In the genomic region with DNA sequence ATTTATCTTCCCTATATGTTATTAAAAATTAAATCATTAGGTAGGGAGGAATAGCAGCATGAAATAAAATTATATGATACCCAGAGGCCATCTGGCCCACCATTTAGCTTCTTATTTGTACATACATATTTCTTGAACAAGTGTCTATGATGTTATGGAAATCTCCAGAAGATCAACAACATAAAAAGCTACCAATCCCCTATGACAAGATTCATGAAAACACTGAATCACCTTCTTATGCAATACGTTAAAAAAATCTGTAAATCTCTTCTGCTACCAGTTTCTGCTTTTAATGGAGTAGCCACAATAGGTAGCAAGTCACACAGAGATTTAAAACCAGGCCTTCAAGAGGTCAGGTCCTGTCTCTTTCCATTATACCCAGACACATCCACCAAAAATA, we compare ENCODE assay signal across 30 cellular contexts.
"Had no signal": no experiment of that assay in that cellular context is flagged by ENCODE, and none has a peak within 500 bp of the region (broad histone marks: within the 10 kb centered on the region; RNA-seq: fewer than 3 reads in every experiment).

No MANE protein-coding gene starts in this region.

- H3K27me3 ChIP-seq: dorsolateral prefrontal cortex, right lobe of liver, uterus had no signal

- H3K27ac ChIP-seq: coronary artery, left ventricle myocardium inferior, neutrophil, right lobe of liver, uterus, WERI-Rb-1 had no signal

- H3K9me3 ChIP-seq: neutrophil, right lobe of liver, uterus had no signal

- ATAC-seq: activated CD4-positive, CD25-positive, alpha-beta regulatory T cell treated with anti-CD3 and anti-CD28 coated beads, Interleukin-2, amount 50 U/mL, for 24 hours; right lobe of liver; stimulated activated effector memory CD8-positive, alpha-beta T cell treated with anti-CD3 and anti-CD28 coated beads, Interleukin-12 subunit alpha, Interleukin-12 subunit beta, amount 100 ng/mL, for 72 hours; T-helper 17 cell had no signal

- H3K4me1 ChIP-seq: right lobe of liver, uterus had no signal

- H3K4me3 ChIP-seq: coronary artery, dorsolateral prefrontal cortex, left ventricle myocardium inferior, lung, right lobe of liver, uterus had no signal

- DNase-seq: activated CD4-positive, alpha-beta T cell treated with anti-CD3 and anti-CD28 coated beads for 48 hours; activated CD4-positive, alpha-beta T cell treated with anti-CD3 and anti-CD28 coated beads, Interleukin-2, amount 50 U/mL, for 48 hours; activated CD8-positive, alpha-beta memory T cell treated with anti-CD3 and anti-CD28 coated beads, Interleukin-2, amount 50 U/mL, for 4 hours; activated gamma-delta T cell; activated naive CD4-positive, alpha-beta T cell treated with anti-CD3 and anti-CD28 coated beads, Interleukin-2, amount 10 ng/mL, durations not matched to agents 7 days and 5 days; activated naive CD8-positive, alpha-beta T cell treated with anti-CD3 and anti-CD28 coated beads, Interleukin-2, amount 10 ng/mL, durations not matched to agents 7 days and 5 days; activated T-cell treated with anti-CD3 and anti-CD28 coated beads, Interleukin-2, amount 50 U/mL, for 24 hours; amygdala; cerebellar nuclear complex; dorsolateral prefrontal cortex; effector memory CD4-positive, alpha-beta T cell; erythroblast; foreskin melanocyte; islet precursor cell; left ventricle myocardium inferior; naive B cell; nephron progenitor cell; right lobe of liver; small intestine; stimulated activated CD4-positive, alpha-beta T cell treated with anti-CD3 and anti-CD28 coated beads, Interleukin-4, amount 100 ng/mL, for 24 hours; substantia nigra; T-helper 17 cell; T1000; uterus; WERI-Rb-1 had no signal

- H3K36me3 ChIP-seq: left ventricle myocardium inferior, neutrophil, right lobe of liver, uterus, WERI-Rb-1 had no signal
